ENCODE assay signal across 8 cellular contexts in genomic region chr1:178094752-178095645, GRCh38. TPM values are rescaled to one million over a fixed set of nuclear protein-coding genes. Genes with fewer than 3 reads are reported as not detected.
DNase-seq lines count a peak whose midpoint lies in the region; ATAC-seq and TF ChIP-seq lines count a peak whose summit lies in the region.

No MANE protein-coding gene starts in this region.

- DNase-seq in GM03348 (ENCODE audit: low spot score) (peak; percentile 58), RKO (ENCODE audit: low spot score) (peak; percentile 68), fibroblast of the aortic adventitia (ENCODE audit: low read depth) (peak; percentile 77), renal cortical epithelial cell (ENCODE audit: low read depth) (peak; percentile 57)
- DNase-seq in activated CD4-positive, alpha-beta T cell treated with anti-CD3 and anti-CD28 coated beads, Interleukin-2, amount 50 U/mL, for 48 hours = no peak
- DNase-seq in effector CD8-positive, alpha-beta T cell (lab: John Stamatoyannopoulos, UW) = no peak

- no peak for TF ChIP-seq CTCF in fibroblast of the aortic adventitia (IDR thresholded peaks at IDR 0.05; ENCODE audit: insufficient read depth, low read length)

- no peak for ATAC-seq in GM21529 (IDR thresholded peaks at IDR 0.05; ENCODE audit: unreplicated experiment)
- ATAC-seq in GM18870 (IDR thresholded peaks at IDR 0.05; ENCODE audit: unreplicated experiment) = no peak

- peak overlapping the region; percentile 95 for H3K4me3 ChIP-seq in fibroblast of the aortic adventitia (ENCODE audit: low read depth, low read length)

RNA-seq across cellular contexts. Expression of gene RASAL2, which starts 1.1 kb away (rescaled TPM):
- total RNA-seq in fibroblast of the aortic adventitia (ENCODE audit: low replicate concordance) (30.5 and 32.6 TPM in 2 replicates), renal cortical epithelial cell (11.3 and 28.6 TPM in 2 replicates)

Comparison
In these comparisons a context has a peak if more than half of its experiments do, and no peak if none do; other contexts are left out.
1. DNase-seq: peak in GM03348 (single experiment), RKO (single experiment), fibroblast of the aortic adventitia (single experiment) and renal cortical epithelial cell (single experiment); none in activated CD4-positive, alpha-beta T cell treated with anti-CD3 and anti-CD28 coated beads, Interleukin-2, amount 50 U/mL, for 48 hours (0 of 2) and effector CD8-positive, alpha-beta T cell (single experiment).